In the genomic region with DNA sequence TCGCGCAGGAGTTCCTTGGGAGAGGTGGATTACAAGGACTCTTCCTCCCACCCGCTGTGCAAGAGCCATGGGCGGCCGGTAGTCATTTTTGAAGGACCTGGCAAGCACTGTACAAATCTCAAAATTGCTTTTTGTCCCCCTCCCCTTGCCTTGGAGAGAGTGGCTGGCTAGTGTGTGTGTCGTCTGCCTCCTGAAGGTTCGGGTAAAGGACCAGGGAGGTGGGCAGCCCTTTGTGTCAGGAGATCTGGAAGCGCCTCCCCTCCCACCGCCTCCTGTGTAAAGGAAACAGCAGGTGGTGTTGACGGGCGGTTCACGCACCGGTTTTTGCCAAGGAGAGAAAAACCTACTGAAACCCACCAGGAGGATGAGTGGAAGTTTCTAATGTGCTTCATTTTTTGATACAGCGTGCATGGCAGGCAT, we compare ENCODE assay signal across 7 cellular contexts. TPM values are rescaled to one million over a fixed set of nuclear protein-coding genes. Genes with fewer than 3 reads are reported as not detected.
A peak's percentile ranks its signal among the peaks of the same experiment; 100 is the strongest.
DNase-seq lines count a peak whose midpoint lies in the region; ATAC-seq and TF ChIP-seq lines count a peak whose summit lies in the region.

No MANE protein-coding gene starts in this region.

- peak overlapping the region; percentile 97 for H3K4me3 ChIP-seq in GM12865 (ENCODE audit: low read depth, low read length)

- peaks cover 49% of the 10 kb centered on the region for H3K4me1 Mint-ChIP-seq in chondrocyte (ENCODE audit: low read depth)
- peaks cover 20 to 21% of the 10 kb centered on the region in 2 donors for H3K4me1 Mint-ChIP-seq in natural killer cell treated with Interleukin-12 subunit alpha and Interleukin-12 subunit beta and Interleukin-15 and Interleukin-18, amount 100 ng/mL, for 72 hours (ENCODE audit: low read depth in 2 of 2)

- peak overlapping the region; percentile 95 for H3K4me3 Mint-ChIP-seq in chondrocyte (ENCODE audit: unreplicated experiment)
- H3K4me3 Mint-ChIP-seq in natural killer cell treated with Interleukin-12 subunit alpha and Interleukin-12 subunit beta and Interleukin-15 and Interleukin-18, amount 100 ng/mL, for 72 hours, result peak overlapping the region; percentile 94

- DNase-seq in GM12865 (ENCODE audit: low read depth) (no peak), NCI-H2171 (lab: John Stamatoyannopoulos, UW) (peak; percentile 47), chondrocyte (ENCODE audit: low spot score) (no peak), T1000 (lab: John Stamatoyannopoulos, UW) (no peak)
- no peak for DNase-seq in natural killer cell treated with Interleukin-12 subunit alpha and Interleukin-12 subunit beta and Interleukin-15 and Interleukin-18, amount 100 ng/mL, for 72 hours (ENCODE audit: low spot score)

- H3K27me3 Mint-ChIP-seq in chondrocyte (ENCODE audit: low read depth), result no peaks in the 10 kb centered on the region
- no peaks in the 10 kb centered on the region for H3K27me3 Mint-ChIP-seq in natural killer cell treated with Interleukin-12 subunit alpha and Interleukin-12 subunit beta and Interleukin-15 and Interleukin-18, amount 100 ng/mL, for 72 hours

- TF ChIP-seq CTCF in GM12865 (IDR thresholded peaks at IDR 0.05; ENCODE audit: insufficient read depth, low read depth, low read length, missing control alignments) (no peak), chondrocyte (IDR thresholded peaks at IDR 0.05) (no peak)

- no peak overlapping the region for H3K27ac Mint-ChIP-seq in chondrocyte (ENCODE audit: unreplicated experiment)
- peak overlapping the region in 1 of 2 donors; percentile 81 for H3K27ac Mint-ChIP-seq in natural killer cell treated with Interleukin-12 subunit alpha and Interleukin-12 subunit beta and Interleukin-15 and Interleukin-18, amount 100 ng/mL, for 72 hours

- no peaks in the 10 kb centered on the region for H3K9me3 Mint-ChIP-seq in chondrocyte (ENCODE audit: low read depth)
- H3K9me3 Mint-ChIP-seq in natural killer cell treated with Interleukin-12 subunit alpha and Interleukin-12 subunit beta and Interleukin-15 and Interleukin-18, amount 100 ng/mL, for 72 hours, result no peaks in the 10 kb centered on the region

- no peaks in the 10 kb centered on the region for H3K36me3 Mint-ChIP-seq in chondrocyte (ENCODE audit: low read depth)
- H3K36me3 Mint-ChIP-seq in natural killer cell treated with Interleukin-12 subunit alpha and Interleukin-12 subunit beta and Interleukin-15 and Interleukin-18, amount 100 ng/mL, for 72 hours, result no peaks in the 10 kb centered on the region

- no peak for ATAC-seq in natural killer cell treated with Interleukin-12 subunit alpha and Interleukin-12 subunit beta and Interleukin-15 and Interleukin-18, amount 100 ng/mL, for 72 hours
- ATAC-seq in GM21619 (IDR thresholded peaks at IDR 0.05; ENCODE audit: unreplicated experiment), result no peak
- ATAC-seq in HG03442 (IDR thresholded peaks at IDR 0.05; ENCODE audit: unreplicated experiment), result no peak

RNA-seq across cellular contexts. Expression of gene ENTPD6, which starts 1.2 kb away (rescaled TPM):
- total RNA-seq in chondrocyte, result 42.2 to 53.5 TPM (median 50.3 TPM) in 3 replicates
- 10 to 100 TPM; 24.9 to 58.7 TPM for total RNA-seq in natural killer cell treated with Interleukin-12 subunit alpha and Interleukin-12 subunit beta and Interleukin-15 and Interleukin-18, amount 100 ng/mL, for 72 hours

RNA-seq across cellular contexts. Expression of gene PYGB, which starts 51.2 kb away (rescaled TPM):
- 130 to 171 TPM (median 170 TPM) in 3 replicates for total RNA-seq in chondrocyte
- 10 to 100 TPM; 35.9 to 40.4 TPM for total RNA-seq in natural killer cell treated with Interleukin-12 subunit alpha and Interleukin-12 subunit beta and Interleukin-15 and Interleukin-18, amount 100 ng/mL, for 72 hours
